2 cellular contexts compared by ENCODE assay signal in the genomic region with DNA sequence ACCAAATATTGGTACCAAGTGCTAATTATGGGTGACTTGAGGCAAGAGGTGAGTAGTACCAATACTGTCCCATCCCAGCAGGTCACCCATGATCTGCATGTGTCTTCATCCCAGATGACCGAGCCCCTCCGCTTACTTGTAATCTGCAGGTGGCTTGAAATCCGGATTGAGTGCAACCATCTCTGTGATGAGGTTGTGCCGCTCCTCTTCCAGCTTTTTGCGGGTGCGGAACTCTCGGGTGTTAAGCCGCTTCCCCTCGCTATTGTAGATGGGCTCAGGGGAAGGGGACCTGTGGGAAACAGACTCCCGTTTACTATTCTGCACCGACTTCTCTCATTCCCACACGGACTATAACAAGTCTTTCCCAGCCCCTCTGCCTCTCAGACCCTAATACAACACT.
TF ChIP-seq lines count a peak whose summit lies in the region.

No MANE protein-coding gene starts in this region.

TF ChIP-seq in HEK293T, 16 proteins besides CTCF, POLR2A, EP300 and RAD21:
- no peak for TF ChIP-seq FOXA1 (IDR thresholded peaks at IDR 0.05)

TF ChIP-seq in SK-N-SH treated with all-trans-retinoic acid at 6 μM for 48 hours, 23 proteins besides CTCF, POLR2A, EP300 and RAD21:
- TF ChIP-seq RARB (CRISPR knock-in tag; IDR thresholded peaks at IDR 0.05) (no peak), ZC3H10 (CRISPR knock-in tag; IDR thresholded peaks at IDR 0.05) (no peak), ZNF565 (CRISPR knock-in tag; conservative IDR thresholded peaks at IDR 0.05; ENCODE audit: low read depth) (no peak), BACH2 (CRISPR knock-in tag; IDR thresholded peaks at IDR 0.05; ENCODE audit: borderline replicate concordance) (no peak), ESRRG (CRISPR knock-in tag; IDR thresholded peaks at IDR 0.05) (no peak)
- TF ChIP-seq, protein P1, sequence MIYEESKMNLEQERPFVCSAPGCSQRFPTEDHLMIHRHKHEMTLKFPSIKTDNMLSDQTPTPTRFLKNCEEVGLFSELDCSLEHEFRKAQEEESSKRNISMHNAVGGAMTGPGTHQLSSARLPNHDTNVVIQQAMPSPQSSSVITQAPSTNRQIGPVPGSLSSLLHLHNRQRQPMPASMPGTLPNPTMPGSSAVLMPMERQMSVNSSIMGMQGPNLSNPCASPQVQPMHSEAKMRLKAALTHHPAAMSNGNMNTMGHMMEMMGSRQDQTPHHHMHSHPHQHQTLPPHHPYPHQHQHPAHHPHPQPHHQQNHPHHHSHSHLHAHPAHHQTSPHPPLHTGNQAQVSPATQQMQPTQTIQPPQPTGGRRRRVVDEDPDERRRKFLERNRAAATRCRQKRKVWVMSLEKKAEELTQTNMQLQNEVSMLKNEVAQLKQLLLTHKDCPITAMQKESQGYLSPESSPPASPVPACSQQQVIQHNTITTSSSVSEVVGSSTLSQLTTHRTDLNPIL (CRISPR knock-in tag; IDR thresholded peaks at IDR 0.05; ENCODE audit: low read depth), result no peak
- TF ChIP-seq, protein P2, sequence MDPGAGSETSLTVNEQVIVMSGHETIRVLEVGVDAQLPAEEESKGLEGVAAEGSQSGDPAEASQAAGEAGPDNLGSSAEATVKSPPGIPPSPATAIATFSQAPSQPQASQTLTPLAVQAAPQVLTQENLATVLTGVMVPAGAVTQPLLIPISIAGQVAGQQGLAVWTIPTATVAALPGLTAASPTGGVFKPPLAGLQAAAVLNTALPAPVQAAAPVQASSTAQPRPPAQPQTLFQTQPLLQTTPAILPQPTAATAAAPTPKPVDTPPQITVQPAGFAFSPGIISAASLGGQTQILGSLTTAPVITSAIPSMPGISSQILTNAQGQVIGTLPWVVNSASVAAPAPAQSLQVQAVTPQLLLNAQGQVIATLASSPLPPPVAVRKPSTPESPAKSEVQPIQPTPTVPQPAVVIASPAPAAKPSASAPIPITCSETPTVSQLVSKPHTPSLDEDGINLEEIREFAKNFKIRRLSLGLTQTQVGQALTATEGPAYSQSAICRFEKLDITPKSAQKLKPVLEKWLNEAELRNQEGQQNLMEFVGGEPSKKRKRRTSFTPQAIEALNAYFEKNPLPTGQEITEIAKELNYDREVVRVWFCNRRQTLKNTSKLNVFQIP (CRISPR knock-in tag; IDR thresholded peaks at IDR 0.05; ENCODE audit: borderline replicate concordance, low read depth), result no peak
